In genomic region chr2:218452079-218452478, GRCh38 we compare ENCODE assay signal across 30 cellular contexts. TPM values are rescaled to one million over a fixed set of nuclear protein-coding genes. Genes with fewer than 3 reads are reported as not detected.
"Had no signal": no experiment of that assay in that cellular context is flagged by ENCODE, and none has a peak within 500 bp of the region (broad histone marks: within the 10 kb centered on the region; RNA-seq: fewer than 3 reads in every experiment).

No MANE protein-coding gene starts in this region.

- DNase-seq: activated CD4-positive, alpha-beta memory T cell treated with anti-CD3 and anti-CD28 coated beads, Interleukin-2, amount 10 ng/mL, durations not matched to agents 7 days and 5 days; activated CD4-positive, alpha-beta T cell treated with anti-CD3 and anti-CD28 coated beads for 1 hour; activated CD4-positive, alpha-beta T cell treated with anti-CD3 and anti-CD28 coated beads for 4 hours; activated CD4-positive, alpha-beta T cell treated with anti-CD3 and anti-CD28 coated beads, Interleukin-2, amount 10 ng/mL, durations not matched to agents 7 days and 5 days; activated CD4-positive, alpha-beta T cell treated with anti-CD3 and anti-CD28 coated beads, Interleukin-2, amount 50 U/mL, for 4 hours; activated CD8-positive, alpha-beta memory T cell treated with anti-CD3 and anti-CD28 coated beads, Interleukin-2, amount 50 U/mL, for 48 hours; activated gamma-delta T cell; activated naive CD4-positive, alpha-beta T cell; activated naive CD4-positive, alpha-beta T cell treated with anti-CD3 and anti-CD28 coated beads, Interleukin-2, amount 10 ng/mL, durations not matched to agents 7 days and 5 days; activated naive CD8-positive, alpha-beta T cell treated with anti-CD3 and anti-CD28 coated beads, Interleukin-2, amount 10 ng/mL, durations not matched to agents 7 days and 5 days; activated T-cell treated with anti-CD3 and anti-CD28 coated beads for 4 hours; activated T-cell treated with anti-CD3 and anti-CD28 coated beads, Interleukin-2, amount 50 U/mL, for 24 hours; activated T-cell treated with anti-CD3 and anti-CD28 coated beads, Interleukin-2, amount 50 U/mL, for 72 hours; central memory CD4-positive, alpha-beta T cell; effector CD4-positive, alpha-beta T cell; foreskin fibroblast; head of caudate nucleus; T-helper 1 cell; T-helper 17 cell; T1000 had no signal

- ATAC-seq: activated naive CD4-positive, alpha-beta T cell treated with anti-CD3 and anti-CD28 coated beads, Interleukin-2, amount 50 U/mL, for 72 hours; activated T-cell treated with anti-CD3 and anti-CD28 coated beads, Interleukin-2, amount 50 U/mL, for 72 hours; esophagus mucosa; T-helper 17 cell; WTC11 had no signal

- H3K27ac ChIP-seq: ascending aorta, breast epithelium, cardiac muscle cell, coronary artery, VCaP had no signal

RNA-seq across cellular contexts. Expression of gene VIL1, which starts 33.2 kb away (rescaled TPM):
- total RNA-seq: activated CD4-positive, alpha-beta memory T cell treated with anti-CD3 and anti-CD28 coated beads, Interleukin-2, amount 10 ng/mL, durations not matched to agents 7 days and 5 days; activated naive CD4-positive, alpha-beta T cell treated with anti-CD3 and anti-CD28 coated beads, Interleukin-2, amount 50 U/mL, for 72 hours; activated naive CD8-positive, alpha-beta T cell treated with anti-CD3 and anti-CD28 coated beads, Interleukin-2, amount 10 ng/mL, durations not matched to agents 7 days and 5 days; activated T-cell treated with anti-CD3 and anti-CD28 coated beads, Interleukin-2, amount 50 U/mL, for 72 hours; ascending aorta; epithelial cell of proximal tubule; esophagus mucosa; frontal cortex had no signal
